26 cellular contexts compared by ENCODE assay signal in genomic region chr11:8269636-8270035, GRCh38. TPM values are rescaled to one million over a fixed set of nuclear protein-coding genes. Genes with fewer than 3 reads are reported as not detected.
DNase-seq lines count a peak whose midpoint lies in the region; ATAC-seq, FAIRE-seq and TF ChIP-seq lines count a peak whose summit lies in the region.
"Had no signal": no experiment of that assay in that cellular context is flagged by ENCODE, and none has a peak within 500 bp of the region (broad histone marks: within the 10 kb centered on the region; RNA-seq: fewer than 3 reads in every experiment).

No MANE protein-coding gene starts in this region.

- CTCF ChIA-PET in CD8-positive, alpha-beta T cell (lab: Charles Lee), result no interaction called here

- no peak overlapping the region for H3K4me3 ChIP-seq in CD8-positive, alpha-beta T cell (ENCODE audit: low read depth, low read length)
- H3K4me3 ChIP-seq in astrocyte (ENCODE audit: insufficient read depth, low read depth, low read length) (no peak overlapping the region), osteoblast (ENCODE audit: insufficient read depth, low read length) (no peak overlapping the region), Karpas-422 (ENCODE audit: low read length) (no peak overlapping the region)
- H3K4me3 ChIP-seq: HAP-1, MG63 had no signal

- POLR2A ChIA-PET in CD8-positive, alpha-beta T cell (lab: Charles Lee), result no interaction called here

- H3K36me3 ChIP-seq in CD8-positive, alpha-beta T cell (ENCODE audit: insufficient read depth, low read length), result no peaks in the 10 kb centered on the region
- no peaks in the 10 kb centered on the region for H3K36me3 ChIP-seq in astrocyte (ENCODE audit: insufficient read depth, low read length)
- no peaks in the 10 kb centered on the region for H3K36me3 ChIP-seq in osteoblast (ENCODE audit: insufficient read depth, low read length)
- no peaks in the 10 kb centered on the region for H3K36me3 ChIP-seq in Karpas-422 (ENCODE audit: insufficient read depth, low read length)
- H3K36me3 ChIP-seq: HAP-1, MG63 had no signal

- H3K4me3 Mint-ChIP-seq in CD8-positive, alpha-beta T cell, result peak overlapping the region; percentile 47
- H3K4me3 Mint-ChIP-seq in astrocyte (ENCODE audit: unreplicated experiment) (peak overlapping the region; percentile 62), naive B cell (peak overlapping the region in 5 of 8 donors; percentile 6 to 80 (median 26))
- H3K4me3 Mint-ChIP-seq: HFFc6 had no signal

- H3K4me2 ChIP-seq in astrocyte (ENCODE audit: low read length) (no peak overlapping the region), osteoblast (ENCODE audit: insufficient read depth, low read length) (no peak overlapping the region), Karpas-422 (ENCODE audit: low read depth, low read length, poor library complexity, severe bottlenecking) (no peak overlapping the region)

- H3K4me1 Mint-ChIP-seq in CD8-positive, alpha-beta T cell (ENCODE audit: low read depth), result peaks cover 6% of the 10 kb centered on the region
- H3K4me1 Mint-ChIP-seq in astrocyte (ENCODE audit: low read depth, unreplicated experiment), result no peaks in the 10 kb centered on the region
- H3K4me1 Mint-ChIP-seq in naive B cell, result peaks cover 5 to 6% (median 5%) of the 10 kb centered on the region in 3 donors

- intact Hi-C loops in CD8-positive, alpha-beta T cell (cut with DNase I, micrococcal nuclease), result loop anchor here in 1 of 2 experiments (10.0 kb wide), 1 partner anchor 265 kb away; no protein-coding TSS in a partner anchor

- H3K79me2 ChIP-seq in astrocyte (ENCODE audit: insufficient read depth, low read length) (no peaks in the 10 kb centered on the region), osteoblast (ENCODE audit: insufficient read depth, low read length) (no peaks in the 10 kb centered on the region), Karpas-422 (ENCODE audit: low read length) (no peaks in the 10 kb centered on the region)

- ATAC-seq in CD8-positive, alpha-beta T cell, result no peak
- ATAC-seq in naive B cell (ENCODE audit: low read depth in 2 of 2), result no peak

- H2AFZ ChIP-seq in astrocyte (ENCODE audit: low read depth, low read length) (no peak overlapping the region), osteoblast (ENCODE audit: low read length) (no peak overlapping the region), Karpas-422 (ENCODE audit: low read length) (no peak overlapping the region)

- H3K27me3 Mint-ChIP-seq in CD8-positive, alpha-beta T cell (ENCODE audit: low read depth), result peaks cover 54% of the 10 kb centered on the region
- H3K27me3 Mint-ChIP-seq in astrocyte (ENCODE audit: low read depth, unreplicated experiment), result peaks cover 56% of the 10 kb centered on the region
- peaks cover 58 to 79% (median 73%) of the 10 kb centered on the region in 3 donors for H3K27me3 Mint-ChIP-seq in naive B cell

- TF ChIP-seq CTCF in CD8-positive, alpha-beta T cell (IDR thresholded peaks at IDR 0.05), result no peak
- TF ChIP-seq CTCF in astrocyte (IDR thresholded peaks at IDR 0.05; ENCODE audit: insufficient read depth, low read depth, low read length) (no peak), osteoblast (IDR thresholded peaks at IDR 0.05; ENCODE audit: extremely low read depth, low read depth, low read length) (no peak)

- no peak overlapping the region for H3K27ac Mint-ChIP-seq in CD8-positive, alpha-beta T cell
- H3K27ac Mint-ChIP-seq in astrocyte (ENCODE audit: unreplicated experiment) (no peak overlapping the region), naive B cell (no peak overlapping the region)
- H3K27ac Mint-ChIP-seq: HFFc6 had no signal

- no peaks in the 10 kb centered on the region for H3K9me2 ChIP-seq in Karpas-422 (replicated peaks; ENCODE audit: insufficient read depth, low read length)

- peaks cover 13% of the 10 kb centered on the region for H3K27me3 ChIP-seq in CD8-positive, alpha-beta T cell (ENCODE audit: insufficient read depth, low read length)
- H3K27me3 ChIP-seq in astrocyte (ENCODE audit: insufficient read depth, low read length) (peaks cover 62% of the 10 kb centered on the region), osteoblast (ENCODE audit: insufficient read depth, low read length) (peaks cover 69% of the 10 kb centered on the region), Karpas-422 (ENCODE audit: low read length) (no peaks in the 10 kb centered on the region)

- H3K4me1 ChIP-seq in CD8-positive, alpha-beta T cell (ENCODE audit: insufficient read depth, low read length), result no peaks in the 10 kb centered on the region
- H3K4me1 ChIP-seq in astrocyte (ENCODE audit: insufficient read depth, low read length) (no peaks in the 10 kb centered on the region), osteoblast (ENCODE audit: insufficient read depth, low read length) (no peaks in the 10 kb centered on the region), Karpas-422 (ENCODE audit: low read length) (no peaks in the 10 kb centered on the region)

- H4K20me1 ChIP-seq in astrocyte (ENCODE audit: insufficient read depth, low read length), result no peaks in the 10 kb centered on the region
- no peaks in the 10 kb centered on the region for H4K20me1 ChIP-seq in osteoblast (ENCODE audit: insufficient read depth, low read length)
- no peaks in the 10 kb centered on the region for H4K20me1 ChIP-seq in Karpas-422 (ENCODE audit: insufficient read depth, low read depth, low read length)

- no peak for DNase-seq in CD8-positive, alpha-beta T cell
- DNase-seq in astrocyte (ENCODE audit: low read depth) (no peak), naive B cell (no peak), osteoblast (ENCODE audit: insufficient read length, low spot score, missing footprints) (peak; percentile 69), NCI-H510A treated with DMSO at 0.1 percent for 48 hours (lab: John Stamatoyannopoulos, UW) (no peak), DMS153 (lab: John Stamatoyannopoulos, UW) (no peak), Karpas-422 (no peak)
- DNase-seq: Calu3, DMS53, GOT3, HFFc6, KBM-7, MG63, NCI-H1105 treated with DMSO at 0.1 percent for 48 hours, NCI-H146, NCI-H2029, NCI-H446, NCI-H526, RPMI8226 had no signal

- H3K36me3 Mint-ChIP-seq in CD8-positive, alpha-beta T cell, result no peaks in the 10 kb centered on the region
- H3K36me3 Mint-ChIP-seq in astrocyte (ENCODE audit: low read depth, unreplicated experiment) (no peaks in the 10 kb centered on the region), naive B cell (no peaks in the 10 kb centered on the region)

- H3K27ac ChIP-seq in CD8-positive, alpha-beta T cell (ENCODE audit: low read depth, low read length), result no peak overlapping the region
- H3K27ac ChIP-seq in astrocyte (ENCODE audit: low read depth, low read length), result no peak overlapping the region
- H3K27ac ChIP-seq in osteoblast (ENCODE audit: low read depth, low read length), result no peak overlapping the region
- H3K27ac ChIP-seq in Karpas-422 (ENCODE audit: low read length), result no peak overlapping the region
- H3K27ac ChIP-seq: C4-2B had no signal

- H3K9ac ChIP-seq in astrocyte (ENCODE audit: low read length), result no peak overlapping the region
- no peak overlapping the region for H3K9ac ChIP-seq in Karpas-422 (ENCODE audit: low read length)

- no peaks in the 10 kb centered on the region for H3K9me3 Mint-ChIP-seq in CD8-positive, alpha-beta T cell
- H3K9me3 Mint-ChIP-seq in astrocyte (ENCODE audit: unreplicated experiment), result no peaks in the 10 kb centered on the region
- peaks cover 0 to 3% (median 0%) of the 10 kb centered on the region in 7 donors for H3K9me3 Mint-ChIP-seq in naive B cell
- H3K9me3 Mint-ChIP-seq: HFFc6 had no signal

- FAIRE-seq in astrocyte (lab: Jason Lieb, UNC), result no peak
- FAIRE-seq: HTR-8/SVneo had no signal

- H3K9me3 ChIP-seq in CD8-positive, alpha-beta T cell (ENCODE audit: low read length), result no peaks in the 10 kb centered on the region
- H3K9me3 ChIP-seq in astrocyte (ENCODE audit: insufficient read depth, low read depth, low read length) (no peaks in the 10 kb centered on the region), osteoblast (ENCODE audit: low read depth, low read length) (no peaks in the 10 kb centered on the region), Karpas-422 (ENCODE audit: low read length) (no peaks in the 10 kb centered on the region)
- H3K9me3 ChIP-seq: HAP-1 had no signal

RNA-seq across cellular contexts. Expression of gene LMO1, which starts 6.0 kb away (rescaled TPM):
- total RNA-seq in CD8-positive, alpha-beta T cell, result not detected
- total RNA-seq in astrocyte (0.46 and 1.5 TPM in 2 replicates), osteoblast (not detected in 2 replicates)
- polyA plus RNA-seq in naive B cell (ENCODE audit: low read depth in 6 of 6), result not detected
- total RNA-seq in Karpas-422 (2014; rRNA removed; shearing (Covaris generic); ENCODE audit: low replicate concordance), result not detected in 2 replicates
- total RNA-seq: A673, Calu3, Daoy, G401, HFFc6, SK-MEL-5 had no signal
